In the genomic region with DNA sequence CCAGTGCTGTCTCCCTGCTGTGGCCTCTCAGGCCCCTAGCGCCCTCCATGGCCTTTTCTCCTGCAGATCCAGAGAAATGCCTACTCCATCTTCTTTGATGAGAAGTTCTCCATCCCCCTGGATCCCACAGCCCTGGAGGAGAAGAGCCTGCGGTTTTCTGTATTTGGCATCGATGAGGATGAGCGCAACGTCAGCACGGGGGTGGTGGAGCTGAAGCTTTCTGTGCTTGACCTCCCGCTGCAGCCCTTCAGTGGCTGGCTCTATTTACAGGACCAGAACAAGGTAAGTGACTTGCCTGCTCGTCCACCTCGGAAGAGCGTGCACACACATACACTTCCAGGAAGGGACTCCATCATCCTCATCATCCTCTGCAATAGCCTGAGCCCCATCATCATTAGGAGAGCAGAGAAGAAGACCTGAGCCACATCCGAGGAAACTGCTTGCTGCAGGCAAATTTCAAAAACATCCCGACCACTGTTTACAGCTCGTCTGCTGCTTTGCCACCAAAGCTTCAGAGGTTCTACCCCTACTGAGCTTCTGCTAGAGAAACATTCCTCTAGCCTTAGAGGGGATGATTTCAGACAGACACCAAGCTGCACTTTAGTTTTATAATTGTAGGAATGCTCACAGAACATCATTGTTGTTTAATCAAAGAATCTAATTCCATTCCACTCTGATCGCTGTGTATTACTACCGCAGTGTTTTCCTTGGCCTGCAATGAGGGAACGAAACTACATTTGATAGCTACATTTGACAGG, we compare ENCODE assay signal across 25 cellular contexts. TPM values are rescaled to one million over a fixed set of nuclear protein-coding genes. Genes with fewer than 3 reads are reported as not detected.
DNase-seq lines count a peak whose midpoint lies in the region; ATAC-seq and TF ChIP-seq lines count a peak whose summit lies in the region.
"Had no signal": no experiment of that assay in that cellular context is flagged by ENCODE, and none has a peak within 500 bp of the region (broad histone marks: within the 10 kb centered on the region; RNA-seq: fewer than 3 reads in every experiment).

No MANE protein-coding gene starts in this region.

- H3K4me3 Mint-ChIP-seq in WTC11 (no peak overlapping the region), osteocyte (ENCODE audit: unreplicated experiment) (no peak overlapping the region)
- H3K4me3 Mint-ChIP-seq: CD14-positive monocyte had no signal

- no peak for ATAC-seq in WTC11
- ATAC-seq: PC-3, Right ventricle myocardium inferior had no signal

- H3K27ac ChIP-seq in transverse colon: no peak overlapping the region
- H3K27ac ChIP-seq: SJCRH30 had no signal

- no peaks in the 10 kb centered on the region for H3K9me3 ChIP-seq in transverse colon
- H3K9me3 ChIP-seq: SJCRH30 had no signal

- no peak for TF ChIP-seq POLR2A in transverse colon (IDR thresholded peaks at IDR 0.05)

- 76 to 95% methylated on average over 3 to 16 of the region's 16 CpGs for WGBS in transverse colon (ENCODE audit: low coverage in 1 of 2), 2 donors

- no peak for TF ChIP-seq CTCF in WTC11 (IDR thresholded peaks at IDR 0.05)
- no peak for TF ChIP-seq CTCF in osteocyte (IDR thresholded peaks at IDR 0.05)
- no peak for TF ChIP-seq CTCF in transverse colon (IDR thresholded peaks at IDR 0.05)

- H3K36me3 ChIP-seq in transverse colon: no peaks in the 10 kb centered on the region
- H3K36me3 ChIP-seq: SJCRH30 had no signal

- H3K27me3 ChIP-seq in transverse colon: peaks cover 3% of the 10 kb centered on the region
- H3K27me3 ChIP-seq: SJCRH30 had no signal

- no peaks in the 10 kb centered on the region for H3K27me3 Mint-ChIP-seq in WTC11 (ENCODE audit: low read depth)
- H3K27me3 Mint-ChIP-seq in osteocyte (ENCODE audit: unreplicated experiment): no peaks in the 10 kb centered on the region

- no peaks in the 10 kb centered on the region for H3K36me3 Mint-ChIP-seq in WTC11
- no peaks in the 10 kb centered on the region for H3K36me3 Mint-ChIP-seq in osteocyte (ENCODE audit: unreplicated experiment)
- H3K36me3 Mint-ChIP-seq: CD14-positive monocyte; CD8-positive, alpha-beta memory T cell had no signal

- no peak for TF ChIP-seq EP300 in transverse colon (IDR thresholded peaks at IDR 0.05; ENCODE audit: low read depth)

- POLR2A ChIA-PET in WTC11 (lab: Charles Lee): no interaction called here

- H3K27ac Mint-ChIP-seq in WTC11 (peak overlapping the region; percentile 48; the same call in 1 of the 2 replicates), osteocyte (ENCODE audit: unreplicated experiment) (peak overlapping the region; percentile 18)
- H3K27ac Mint-ChIP-seq: CD14-positive monocyte had no signal

- H3K9me3 Mint-ChIP-seq in WTC11 (no peaks in the 10 kb centered on the region), osteocyte (ENCODE audit: unreplicated experiment) (no peaks in the 10 kb centered on the region)

- in situ Hi-C loops in G401 (cut with HindIII; ENCODE audit: low sequenced_read_pairs) (no loop called here), ACHN (cut with HindIII; ENCODE audit: low pct_ligation_motif_present, low pct_unique_long_range_greater_than_20kb, low sequenced_read_pairs) (no loop called here), transverse colon (cut with MboI; ENCODE audit: low pct_ligation_motif_present in 1 of 4, low pct_unique_long_range_greater_than_20kb in 1 of 4, low sequenced_read_pairs in 3 of 4) (no loop called here)

- no peak overlapping the region for H3K4me3 ChIP-seq in transverse colon
- H3K4me3 ChIP-seq: SJCRH30 had no signal

- CTCF ChIA-PET in WTC11 (lab: Charles Lee): interaction anchor here (0.9 to 1.3 kb wide), 4 partner anchors 8 to 68 kb away, joined by 3 to 8 read pairs (median 4); no protein-coding TSS in a partner anchor

- DNase-seq in G401 (ENCODE audit: low spot score): peak; percentile 50
- DNase-seq in WTC11 (ENCODE audit: low spot score): no peak
- DNase-seq in fibroblast of peridontal ligament (ENCODE audit: extremely low read depth): peak; percentile 33
- no peak for DNase-seq in osteocyte (ENCODE audit: extremely low spot score, unreplicated experiment)
- no peak for DNase-seq in NCI-H146 treated with DMSO at 0.1 percent for 48 hours (lab: John Stamatoyannopoulos, UW; ENCODE audit: unreplicated experiment)
- no peak for DNase-seq in ACHN
- DNase-seq in transverse colon: no peak
- DNase-seq: AML-193; CD8-positive, alpha-beta memory T cell; DMS 273 treated with DMSO at 0.1 percent for 48 hours; DMS79; EL; HCEC 1CT; KG1; MM.1S; NCI-H1092; NCI-H1436 treated with DMSO at 0.1 percent for 48 hours; NCI-H1930; NCI-H2107; NCI-H524 treated with DMSO at 0.1 percent for 48 hours; NCI-H774; PC-3; SJCRH30 had no signal

- H3K4me1 Mint-ChIP-seq in WTC11 (no peaks in the 10 kb centered on the region), osteocyte (ENCODE audit: unreplicated experiment) (peaks cover 28% of the 10 kb centered on the region)
- H3K4me1 Mint-ChIP-seq: CD14-positive monocyte had no signal

- H3K4me1 ChIP-seq in transverse colon: no peaks in the 10 kb centered on the region
- H3K4me1 ChIP-seq: SJCRH30 had no signal

- intact Hi-C loops in transverse colon (cut with DNase I; ENCODE audit: low total_unique reads): no loop called here

TF ChIP-seq in WTC11, 78 proteins besides CTCF, POLR2A, EP300 and RAD21 (continues in another document):
- TF ChIP-seq EMX1 (CRISPR knock-in tag; IDR thresholded peaks at IDR 0.05): no peak
- TF ChIP-seq, protein P1, sequence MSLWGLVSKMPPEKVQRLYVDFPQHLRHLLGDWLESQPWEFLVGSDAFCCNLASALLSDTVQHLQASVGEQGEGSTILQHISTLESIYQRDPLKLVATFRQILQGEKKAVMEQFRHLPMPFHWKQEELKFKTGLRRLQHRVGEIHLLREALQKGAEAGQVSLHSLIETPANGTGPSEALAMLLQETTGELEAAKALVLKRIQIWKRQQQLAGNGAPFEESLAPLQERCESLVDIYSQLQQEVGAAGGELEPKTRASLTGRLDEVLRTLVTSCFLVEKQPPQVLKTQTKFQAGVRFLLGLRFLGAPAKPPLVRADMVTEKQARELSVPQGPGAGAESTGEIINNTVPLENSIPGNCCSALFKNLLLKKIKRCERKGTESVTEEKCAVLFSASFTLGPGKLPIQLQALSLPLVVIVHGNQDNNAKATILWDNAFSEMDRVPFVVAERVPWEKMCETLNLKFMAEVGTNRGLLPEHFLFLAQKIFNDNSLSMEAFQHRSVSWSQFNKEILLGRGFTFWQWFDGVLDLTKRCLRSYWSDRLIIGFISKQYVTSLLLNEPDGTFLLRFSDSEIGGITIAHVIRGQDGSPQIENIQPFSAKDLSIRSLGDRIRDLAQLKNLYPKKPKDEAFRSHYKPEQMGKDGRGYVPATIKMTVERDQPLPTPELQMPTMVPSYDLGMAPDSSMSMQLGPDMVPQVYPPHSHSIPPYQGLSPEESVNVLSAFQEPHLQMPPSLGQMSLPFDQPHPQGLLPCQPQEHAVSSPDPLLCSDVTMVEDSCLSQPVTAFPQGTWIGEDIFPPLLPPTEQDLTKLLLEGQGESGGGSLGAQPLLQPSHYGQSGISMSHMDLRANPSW (CRISPR knock-in tag; conservative IDR thresholded peaks at IDR 0.05; ENCODE audit: low read depth): no peak
- TF ChIP-seq OVOL2 (CRISPR knock-in tag; IDR thresholded peaks at IDR 0.05; ENCODE audit: borderline replicate concordance): no peak
- TF ChIP-seq, protein P2, sequence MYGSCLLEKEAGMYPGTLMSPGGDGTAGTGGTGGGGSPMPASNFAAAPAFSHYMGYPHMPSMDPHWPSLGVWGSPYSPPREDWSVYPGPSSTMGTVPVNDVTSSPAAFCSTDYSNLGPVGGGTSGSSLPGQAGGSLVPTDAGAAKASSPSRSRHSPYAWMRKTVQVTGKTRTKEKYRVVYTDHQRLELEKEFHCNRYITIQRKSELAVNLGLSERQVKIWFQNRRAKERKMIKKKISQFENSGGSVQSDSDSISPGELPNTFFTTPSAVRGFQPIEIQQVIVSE (CRISPR knock-in tag; IDR thresholded peaks at IDR 0.05; ENCODE audit: borderline replicate concordance): no peak
- no peak for TF ChIP-seq ZNF138 (CRISPR knock-in tag; conservative IDR thresholded peaks at IDR 0.05)
- no peak for TF ChIP-seq SP1 (CRISPR knock-in tag; conservative IDR thresholded peaks at IDR 0.05)
- TF ChIP-seq ESRRA (CRISPR knock-in tag; IDR thresholded peaks at IDR 0.05; ENCODE audit: borderline replicate concordance): no peak
- no peak for TF ChIP-seq MXD4 (CRISPR knock-in tag; IDR thresholded peaks at IDR 0.05; ENCODE audit: borderline replicate concordance)
- TF ChIP-seq NR3C1 (CRISPR knock-in tag; conservative IDR thresholded peaks at IDR 0.05; ENCODE audit: low read depth): no peak
- TF ChIP-seq TP53 (CRISPR knock-in tag; IDR thresholded peaks at IDR 0.05): no peak
- no peak for TF ChIP-seq SMAD4 (CRISPR knock-in tag; IDR thresholded peaks at IDR 0.05)
- TF ChIP-seq, protein P3, sequence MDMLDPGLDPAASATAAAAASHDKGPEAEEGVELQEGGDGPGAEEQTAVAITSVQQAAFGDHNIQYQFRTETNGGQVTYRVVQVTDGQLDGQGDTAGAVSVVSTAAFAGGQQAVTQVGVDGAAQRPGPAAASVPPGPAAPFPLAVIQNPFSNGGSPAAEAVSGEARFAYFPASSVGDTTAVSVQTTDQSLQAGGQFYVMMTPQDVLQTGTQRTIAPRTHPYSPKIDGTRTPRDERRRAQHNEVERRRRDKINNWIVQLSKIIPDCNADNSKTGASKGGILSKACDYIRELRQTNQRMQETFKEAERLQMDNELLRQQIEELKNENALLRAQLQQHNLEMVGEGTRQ (CRISPR knock-in tag; IDR thresholded peaks at IDR 0.05): no peak

RNA-seq across cellular contexts. Expression of a gene that starts 12.9 kb away (rescaled TPM):
- not detected in 2 replicates for total RNA-seq in G401 (2014; rRNA removed; shearing (Covaris generic))
- total RNA-seq in WTC11 (2021) (13.1 to 16.3 TPM (median 15.9 TPM) in 3 replicates), osteocyte (9.3 and 9.4 TPM in 2 replicates), transverse colon (10 to 100 TPM in 1 of 4 donors, 1 to 10 TPM in 3; 1.2 to 54.6 (median 5.8) TPM)
- total RNA-seq: SJCRH30 had no signal

RNA-seq across cellular contexts. Expression of a gene that starts 20.8 kb away (rescaled TPM):
- total RNA-seq in G401 (2014; rRNA removed; shearing (Covaris generic)): 0.74 and 1.1 TPM in 2 replicates
- total RNA-seq in WTC11 (2021) (4.6 to 7.3 TPM (median 7.1 TPM) in 3 replicates), osteocyte (1.4 and 1.7 TPM in 2 replicates), transverse colon (not detected)
- total RNA-seq: CD8-positive, alpha-beta memory T cell had no signal

Comparison
In these comparisons a context has a peak if more than half of its experiments do, and no peak if none do; other contexts are left out.
1. DNase-seq: peak in G401 (single experiment) and fibroblast of peridontal ligament (single experiment); none in WTC11 (single experiment), osteocyte (single experiment), NCI-H146 treated with DMSO at 0.1 percent for 48 hours (single experiment), ACHN (single experiment) and transverse colon (single experiment).